In genomic region chr16:50509521-50510341, GRCh38 we compare ENCODE assay signal across 1 cellular context.
TF ChIP-seq lines count a peak whose summit lies in the region.

No MANE protein-coding gene starts in this region.

TF ChIP-seq in GM12878, 131 proteins besides CTCF, POLR2A, EP300 and RAD21 (continued from another document):
- TF ChIP-seq USF2 (IDR thresholded peaks at IDR 0.05; ENCODE audit: borderline replicate concordance, low read depth, low read length) (no peak), POLR2AphosphoS5 (IDR thresholded peaks at IDR 0.05; ENCODE audit: low read length) (no peak), IKZF2 (IDR thresholded peaks at IDR 0.05) (no peak), ZZZ3 (IDR thresholded peaks at IDR 0.05; ENCODE audit: control insufficient read depth, insufficient read length, low read depth) (no peak), YY1 (IDR thresholded peaks at IDR 0.05; ENCODE audit: low read depth, low read length) (0 out of 2 replicates have a peak, but pooled peaks have one; percentile 28), MEF2A (IDR thresholded peaks at IDR 0.05; ENCODE audit: insufficient read depth, low read depth, low read length) (no peak), SMC3 (IDR thresholded peaks at IDR 0.05; ENCODE audit: borderline replicate concordance, low read length) (peak; percentile 71; the same call in 1 of the 2 replicates)
